8 cellular contexts compared by ENCODE assay signal in genomic region chr13:27621366-27622101, GRCh38. TPM values are rescaled to one million over a fixed set of nuclear protein-coding genes. Genes with fewer than 3 reads are reported as not detected.
DNase-seq lines count a peak whose midpoint lies in the region; ATAC-seq and TF ChIP-seq lines count a peak whose summit lies in the region.

TSS of gene POLR1D (plus strand) at chr13:27621892. CDS start at chr13:27621984, 92 bp downstream.

- H3K36me3 ChIP-seq in HUES48 (ENCODE audit: control insufficient read depth, insufficient read depth, low read length) (peaks cover 20% of the 10 kb centered on the region), mucosa of rectum (ENCODE audit: control insufficient read depth in 2 of 2, insufficient read depth in 2 of 2, low read length in 2 of 2) (peaks cover 4 to 12% of the 10 kb centered on the region in 2 donors)

- peaks cover 36% of the 10 kb centered on the region for H3K4me1 ChIP-seq in HUES48 (ENCODE audit: control insufficient read depth, insufficient read depth, low read length)
- H3K4me1 ChIP-seq in mucosa of rectum (ENCODE audit: control insufficient read depth in 2 of 2, insufficient read depth in 2 of 2, low read length in 2 of 2) = peaks cover 27 to 35% of the 10 kb centered on the region in 2 donors

- H3K4me3 ChIP-seq in HUES48 (ENCODE audit: low read depth, low read length) (peak within 1 kb of the TSS; percentile 98), mucosa of rectum (ENCODE audit: low read length in 2 of 2) (peak within 1 kb of the TSS; percentile 95 to 99)

- DNase-seq in D341Med (ENCODE audit: low spot score) (peak; percentile 93), erythroblast (lab: John Stamatoyannopoulos, UW) (peak; percentile 86 to 92)
- DNase-seq in activated T-cell treated with anti-CD3 and anti-CD28 coated beads, Interleukin-2, amount 50 U/mL, for 1 hour = peak; percentile 90
- DNase-seq in stimulated activated CD8-positive, alpha-beta memory T cell treated with anti-CD3 and anti-CD28 coated beads, Interleukin-4, amount 100 ng/mL, for 48 hours = peak; percentile 81

- H3K9me3 ChIP-seq in HUES48 (ENCODE audit: control insufficient read depth, insufficient read depth, low read length) = no peaks in the 10 kb centered on the region
- H3K9me3 ChIP-seq in mucosa of rectum (ENCODE audit: control insufficient read depth in 2 of 2, low read length in 2 of 2) = no peaks in the 10 kb centered on the region

- H3K27ac ChIP-seq in HUES48 (ENCODE audit: low read depth, low read length) (peak within 1 kb of the TSS; percentile 93), mucosa of rectum (ENCODE audit: low read depth in 2 of 2, low read length in 2 of 2) (peak within 1 kb of the TSS; percentile 97 to 99)

- H3K9ac ChIP-seq in HUES48 (ENCODE audit: low read depth, low read length) (peak within 1 kb of the TSS; percentile 92), mucosa of rectum (ENCODE audit: low read depth in 1 of 2, low read length in 2 of 2) (peak within 1 kb of the TSS; percentile 95 to 96)

- peak; percentile 87 for TF ChIP-seq POLR2A in erythroblast (IDR thresholded peaks at IDR 0.05; ENCODE audit: low read length)

- H3K27me3 ChIP-seq in HUES48 (ENCODE audit: control insufficient read depth, insufficient read depth, low read length) (no peaks in the 10 kb centered on the region), mucosa of rectum (ENCODE audit: control insufficient read depth in 2 of 2, insufficient read depth in 2 of 2, low read length in 2 of 2) (no peaks in the 10 kb centered on the region)

- ATAC-seq in GM21381 (IDR thresholded peaks at IDR 0.05; ENCODE audit: unreplicated experiment) = peak; percentile 63

TF ChIP-seq in PFSK-1, 5 proteins besides CTCF, POLR2A, EP300 and RAD21:
- TF ChIP-seq SIN3A (IDR thresholded peaks at IDR 0.05; ENCODE audit: borderline replicate concordance, insufficient read depth, low read length) (no peak), REST (IDR thresholded peaks at IDR 0.05; ENCODE audit: insufficient read depth in 1 of 2, low read depth in 2 of 2, low read length in 2 of 2) (no peak), POLR2AphosphoS5 (IDR thresholded peaks at IDR 0.05; ENCODE audit: low read depth, low read length) (peak; percentile 85), TAF1 (IDR thresholded peaks at IDR 0.05; ENCODE audit: borderline replicate concordance, insufficient read depth, low read length) (0 out of 2 replicates have a peak, but pooled peaks have one; percentile 23), FOXP2 (optimal IDR thresholded peaks at IDR 0.05; ENCODE audit: borderline replicate concordance, extremely low read depth, extremely low read length, insufficient read depth) (peak; percentile 55)

RNA-seq across cellular contexts. Expression of gene POLR1D, which starts in this region (rescaled TPM):
- 88.3 TPM for polyA plus RNA-seq in PFSK-1 (2012; ENCODE audit: insufficient read length, low read depth)

Comparison
In these comparisons a context has a peak if more than half of its experiments do, and no peak if none do; other contexts are left out.
1. Peak in every context shown above with its lines: DNase-seq, ATAC-seq, H3K4me3 ChIP-seq and H3K27ac ChIP-seq.